Comparison of ENCODE assay signal across 26 cellular contexts in genomic region chr19:31992750-31993149, GRCh38.
"Had no signal": no experiment of that assay in that cellular context is flagged by ENCODE, and none has a peak within 500 bp of the region (broad histone marks: within the 10 kb centered on the region; RNA-seq: fewer than 3 reads in every experiment).

No MANE protein-coding gene starts in this region.

- H3K36me3 ChIP-seq: adrenal gland had no signal

- H3K27ac ChIP-seq: adrenal gland, body of pancreas, epithelial cell of prostate had no signal

- H3K27me3 Mint-ChIP-seq: activated CD4-positive, alpha-beta memory T cell treated with anti-CD3 and anti-CD28 coated beads, Interleukin-2, amount 10 ng/mL, durations not matched to agents 7 days and 5 days; activated CD4-positive, alpha-beta T cell treated with anti-CD3 and anti-CD28 coated beads, Interleukin-2, amount 10 ng/mL, durations not matched to agents 7 days and 5 days; activated naive CD8-positive, alpha-beta T cell treated with anti-CD3 and anti-CD28 coated beads for 36 hours; activated naive CD8-positive, alpha-beta T cell treated with anti-CD3 and anti-CD28 coated beads, Interleukin-2, amount 50 U/mL, for 24 hours had no signal

- ATAC-seq: activated naive CD8-positive, alpha-beta T cell treated with anti-CD3 and anti-CD28 coated beads, Interleukin-2, amount 50 U/mL, for 24 hours; body of pancreas had no signal

- H3K9me3 ChIP-seq: adrenal gland, body of pancreas had no signal

- H3K27ac Mint-ChIP-seq: activated CD4-positive, alpha-beta memory T cell treated with anti-CD3 and anti-CD28 coated beads, Interleukin-2, amount 10 ng/mL, durations not matched to agents 7 days and 5 days; activated CD4-positive, alpha-beta T cell treated with anti-CD3 and anti-CD28 coated beads, Interleukin-2, amount 10 ng/mL, durations not matched to agents 7 days and 5 days; activated naive CD4-positive, alpha-beta T cell treated with anti-CD3 and anti-CD28 coated beads for 36 hours; activated naive CD4-positive, alpha-beta T cell treated with anti-CD3 and anti-CD28 coated beads, Interleukin-2, amount 50 U/mL, for 24 hours; activated naive CD8-positive, alpha-beta T cell treated with anti-CD3 and anti-CD28 coated beads for 36 hours; activated naive CD8-positive, alpha-beta T cell treated with anti-CD3 and anti-CD28 coated beads, Interleukin-2, amount 50 U/mL, for 24 hours; activated T-helper 1 cell treated with anti-CD3 and anti-CD28 coated beads, Interleukin-12 subunit alpha, Interleukin-12 subunit beta, Interleukin-2, Interleukin-4 antibody, amounts not matched to agents 30 ng/mL and 10 ng/mL and 1 ng/mL, durations not matched to agents 14 hours and 24 hours and 36 hours; activated T-helper 2 cell treated with anti-CD3 and anti-CD28 coated beads, Interferon-gamma antibody, Interleukin-2, Interleukin-4, amounts not matched to agents 10 μg/mL and 5 μg/mL and 100 μg/mL, durations not matched to agents 14 hours and 24 hours and 36 hours had no signal

- DNase-seq: activated CD4-positive, alpha-beta memory T cell treated with anti-CD3 and anti-CD28 coated beads, Interleukin-2, amount 10 ng/mL, durations not matched to agents 7 days and 5 days; activated CD4-positive, alpha-beta T cell treated with anti-CD3 and anti-CD28 coated beads for 1 hour; activated CD4-positive, alpha-beta T cell treated with anti-CD3 and anti-CD28 coated beads for 4 hours; activated CD4-positive, alpha-beta T cell treated with anti-CD3 and anti-CD28 coated beads, Interleukin-2, amount 10 ng/mL, durations not matched to agents 7 days and 5 days; activated CD4-positive, alpha-beta T cell treated with anti-CD3 and anti-CD28 coated beads, Interleukin-2, amount 50 U/mL, for 4 hours; activated CD4-positive, CD25-positive, alpha-beta regulatory T cell; activated effector memory CD4-positive, alpha-beta T cell treated with anti-CD3 and anti-CD28 coated beads, Interleukin-2, amount 50 U/mL, for 16 hours; activated naive CD4-positive, alpha-beta T cell treated with anti-CD3 and anti-CD28 coated beads for 36 hours; activated naive CD8-positive, alpha-beta T cell treated with anti-CD3 and anti-CD28 coated beads for 36 hours; activated naive CD8-positive, alpha-beta T cell treated with anti-CD3 and anti-CD28 coated beads, Interleukin-2, amount 50 U/mL, for 24 hours; activated T-cell treated with anti-CD3 and anti-CD28 coated beads, Interleukin-2, amount 50 U/mL, for 1 hour; activated T-cell treated with anti-CD3 and anti-CD28 coated beads, Interleukin-2, amount 50 U/mL, for 48 hours; adrenal gland; aorta; body of pancreas; caudate nucleus; cortex of kidney; dermis blood vessel endothelial cell; effector CD8-positive, alpha-beta T cell; foreskin fibroblast; glutamatergic neuron; T-helper 2 cell had no signal

- H3K36me3 Mint-ChIP-seq: activated naive CD4-positive, alpha-beta T cell treated with anti-CD3 and anti-CD28 coated beads, Interleukin-2, amount 50 U/mL, for 24 hours; activated naive CD8-positive, alpha-beta T cell treated with anti-CD3 and anti-CD28 coated beads for 36 hours had no signal

- H3K4me3 Mint-ChIP-seq: activated CD4-positive, alpha-beta memory T cell treated with anti-CD3 and anti-CD28 coated beads, Interleukin-2, amount 10 ng/mL, durations not matched to agents 7 days and 5 days; activated CD4-positive, alpha-beta T cell treated with anti-CD3 and anti-CD28 coated beads, Interleukin-2, amount 10 ng/mL, durations not matched to agents 7 days and 5 days; activated naive CD4-positive, alpha-beta T cell treated with anti-CD3 and anti-CD28 coated beads for 36 hours; activated naive CD4-positive, alpha-beta T cell treated with anti-CD3 and anti-CD28 coated beads, Interleukin-2, amount 50 U/mL, for 24 hours; activated naive CD8-positive, alpha-beta T cell treated with anti-CD3 and anti-CD28 coated beads for 36 hours; activated naive CD8-positive, alpha-beta T cell treated with anti-CD3 and anti-CD28 coated beads, Interleukin-2, amount 50 U/mL, for 24 hours; activated T-helper 1 cell treated with anti-CD3 and anti-CD28 coated beads, Interleukin-12 subunit alpha, Interleukin-12 subunit beta, Interleukin-2, Interleukin-4 antibody, amounts not matched to agents 30 ng/mL and 10 ng/mL and 1 ng/mL, durations not matched to agents 14 hours and 24 hours and 36 hours had no signal

- H3K4me1 Mint-ChIP-seq: activated CD4-positive, alpha-beta memory T cell treated with anti-CD3 and anti-CD28 coated beads, Interleukin-2, amount 10 ng/mL, durations not matched to agents 7 days and 5 days; activated CD4-positive, alpha-beta T cell treated with anti-CD3 and anti-CD28 coated beads, Interleukin-2, amount 10 ng/mL, durations not matched to agents 7 days and 5 days; activated naive CD4-positive, alpha-beta T cell treated with anti-CD3 and anti-CD28 coated beads, Interleukin-2, amount 50 U/mL, for 24 hours; activated naive CD8-positive, alpha-beta T cell treated with anti-CD3 and anti-CD28 coated beads for 36 hours; activated naive CD8-positive, alpha-beta T cell treated with anti-CD3 and anti-CD28 coated beads, Interleukin-2, amount 50 U/mL, for 24 hours had no signal

- H3K4me3 ChIP-seq: adrenal gland, body of pancreas had no signal

- H3K27me3 ChIP-seq: adrenal gland, body of pancreas had no signal

- H3K4me1 ChIP-seq: adrenal gland, body of pancreas had no signal
